1 cellular context compared by ENCODE assay signal in the genomic region with DNA sequence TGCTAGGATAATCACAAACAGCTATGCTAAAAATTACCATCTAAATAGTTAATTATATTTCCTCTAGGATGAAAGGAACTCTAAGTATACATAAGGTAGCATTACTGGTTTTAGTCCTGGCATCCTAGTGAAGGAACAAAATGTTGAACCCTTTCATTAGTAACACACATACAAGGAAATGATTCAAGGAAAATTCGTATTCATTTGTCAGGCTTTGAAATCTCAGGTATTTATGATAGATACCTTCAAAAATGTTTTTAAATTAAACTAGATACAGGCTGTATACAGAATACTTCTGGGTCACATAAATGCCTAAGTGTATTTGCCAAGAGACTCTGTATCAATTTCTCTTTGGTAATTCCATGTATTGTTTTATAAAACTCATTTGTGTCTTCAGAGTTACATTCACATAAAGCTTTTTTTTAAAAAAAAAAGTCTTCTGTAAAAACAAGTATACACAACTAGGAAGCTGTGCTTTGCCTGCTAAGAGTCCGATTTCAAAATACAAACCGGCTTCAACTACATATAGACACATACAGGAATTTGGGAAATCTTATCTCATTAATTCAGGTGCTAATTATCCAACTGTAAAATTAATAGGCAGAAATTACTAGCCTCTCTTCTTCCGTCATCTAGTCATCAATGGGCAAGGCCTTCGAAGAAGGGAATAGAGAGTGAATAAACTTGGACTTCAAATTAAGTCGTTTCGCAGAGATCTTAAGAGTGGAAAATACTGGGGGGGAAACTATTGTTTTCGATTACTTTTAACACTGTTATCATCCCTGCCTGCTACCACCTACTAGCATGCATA.
TF ChIP-seq lines count a peak whose summit lies in the region.

No MANE protein-coding gene starts in this region.

TF ChIP-seq in GM23338, 12 proteins besides CTCF, POLR2A, EP300 and RAD21 (continued from another document):
- TF ChIP-seq, protein P1, sequence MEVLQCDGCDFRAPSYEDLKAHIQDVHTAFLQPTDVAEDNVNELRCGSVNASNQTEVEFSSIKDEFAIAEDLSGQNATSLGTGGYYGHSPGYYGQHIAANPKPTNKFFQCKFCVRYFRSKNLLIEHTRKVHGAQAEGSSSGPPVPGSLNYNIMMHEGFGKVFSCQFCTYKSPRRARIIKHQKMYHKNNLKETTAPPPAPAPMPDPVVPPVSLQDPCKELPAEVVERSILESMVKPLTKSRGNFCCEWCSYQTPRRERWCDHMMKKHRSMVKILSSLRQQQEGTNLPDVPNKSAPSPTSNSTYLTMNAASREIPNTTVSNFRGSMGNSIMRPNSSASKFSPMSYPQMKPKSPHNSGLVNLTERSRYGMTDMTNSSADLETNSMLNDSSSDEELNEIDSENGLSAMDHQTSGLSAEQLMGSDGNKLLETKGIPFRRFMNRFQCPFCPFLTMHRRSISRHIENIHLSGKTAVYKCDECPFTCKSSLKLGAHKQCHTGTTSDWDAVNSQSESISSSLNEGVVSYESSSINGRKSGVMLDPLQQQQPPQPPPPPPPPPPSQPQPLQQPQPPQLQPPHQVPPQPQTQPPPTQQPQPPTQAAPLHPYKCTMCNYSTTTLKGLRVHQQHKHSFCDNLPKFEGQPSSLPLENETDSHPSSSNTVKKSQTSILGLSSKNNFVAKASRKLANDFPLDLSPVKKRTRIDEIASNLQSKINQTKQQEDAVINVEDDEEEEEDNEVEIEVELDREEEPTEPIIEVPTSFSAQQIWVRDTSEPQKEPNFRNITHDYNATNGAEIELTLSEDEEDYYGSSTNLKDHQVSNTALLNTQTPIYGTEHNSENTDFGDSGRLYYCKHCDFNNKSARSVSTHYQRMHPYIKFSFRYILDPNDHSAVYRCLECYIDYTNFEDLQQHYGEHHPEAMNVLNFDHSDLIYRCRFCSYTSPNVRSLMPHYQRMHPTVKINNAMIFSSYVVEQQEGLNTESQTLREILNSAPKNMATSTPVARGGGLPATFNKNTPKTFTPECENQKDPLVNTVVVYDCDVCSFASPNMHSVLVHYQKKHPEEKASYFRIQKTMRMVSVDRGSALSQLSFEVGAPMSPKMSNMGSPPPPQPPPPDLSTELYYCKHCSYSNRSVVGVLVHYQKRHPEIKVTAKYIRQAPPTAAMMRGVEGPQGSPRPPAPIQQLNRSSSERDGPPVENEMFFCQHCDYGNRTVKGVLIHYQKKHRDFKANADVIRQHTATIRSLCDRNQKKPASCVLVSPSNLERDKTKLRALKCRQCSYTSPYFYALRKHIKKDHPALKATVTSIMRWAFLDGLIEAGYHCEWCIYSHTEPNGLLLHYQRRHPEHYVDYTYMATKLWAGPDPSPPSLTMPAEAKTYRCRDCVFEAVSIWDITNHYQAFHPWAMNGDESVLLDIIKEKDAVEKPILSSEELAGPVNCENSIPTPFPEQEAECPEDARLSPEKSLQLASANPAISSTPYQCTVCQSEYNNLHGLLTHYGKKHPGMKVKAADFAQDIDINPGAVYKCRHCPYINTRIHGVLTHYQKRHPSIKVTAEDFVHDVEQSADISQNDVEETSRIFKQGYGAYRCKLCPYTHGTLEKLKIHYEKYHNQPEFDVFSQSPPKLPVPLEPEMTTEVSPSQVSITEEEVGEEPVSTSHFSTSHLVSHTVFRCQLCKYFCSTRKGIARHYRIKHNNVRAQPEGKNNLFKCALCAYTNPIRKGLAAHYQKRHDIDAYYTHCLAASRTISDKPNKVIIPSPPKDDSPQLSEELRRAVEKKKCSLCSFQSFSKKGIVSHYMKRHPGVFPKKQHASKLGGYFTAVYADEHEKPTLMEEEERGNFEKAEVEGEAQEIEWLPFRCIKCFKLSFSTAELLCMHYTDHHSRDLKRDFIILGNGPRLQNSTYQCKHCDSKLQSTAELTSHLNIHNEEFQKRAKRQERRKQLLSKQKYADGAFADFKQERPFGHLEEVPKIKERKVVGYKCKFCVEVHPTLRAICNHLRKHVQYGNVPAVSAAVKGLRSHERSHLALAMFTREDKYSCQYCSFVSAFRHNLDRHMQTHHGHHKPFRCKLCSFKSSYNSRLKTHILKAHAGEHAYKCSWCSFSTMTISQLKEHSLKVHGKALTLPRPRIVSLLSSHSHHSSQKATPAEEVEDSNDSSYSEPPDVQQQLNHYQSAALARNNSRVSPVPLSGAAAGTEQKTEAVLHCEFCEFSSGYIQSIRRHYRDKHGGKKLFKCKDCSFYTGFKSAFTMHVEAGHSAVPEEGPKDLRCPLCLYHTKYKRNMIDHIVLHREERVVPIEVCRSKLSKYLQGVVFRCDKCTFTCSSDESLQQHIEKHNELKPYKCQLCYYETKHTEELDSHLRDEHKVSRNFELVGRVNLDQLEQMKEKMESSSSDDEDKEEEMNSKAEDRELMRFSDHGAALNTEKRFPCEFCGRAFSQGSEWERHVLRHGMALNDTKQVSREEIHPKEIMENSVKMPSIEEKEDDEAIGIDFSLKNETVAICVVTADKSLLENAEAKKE (CRISPR knock-in tag; IDR thresholded peaks at IDR 0.05), result no peak
- TF ChIP-seq CREB1 (CRISPR knock-in tag; IDR thresholded peaks at IDR 0.05; ENCODE audit: low read depth) (no peak), EZH2 (IDR thresholded peaks at IDR 0.05; ENCODE audit: low read depth, unreplicated experiment) (no peak), ZNF331 (CRISPR knock-in tag; IDR thresholded peaks at IDR 0.05; ENCODE audit: low read depth) (no peak), ZNF114 (CRISPR knock-in tag; IDR thresholded peaks at IDR 0.05) (no peak)
